8 cellular contexts compared by ENCODE assay signal in the genomic region with DNA sequence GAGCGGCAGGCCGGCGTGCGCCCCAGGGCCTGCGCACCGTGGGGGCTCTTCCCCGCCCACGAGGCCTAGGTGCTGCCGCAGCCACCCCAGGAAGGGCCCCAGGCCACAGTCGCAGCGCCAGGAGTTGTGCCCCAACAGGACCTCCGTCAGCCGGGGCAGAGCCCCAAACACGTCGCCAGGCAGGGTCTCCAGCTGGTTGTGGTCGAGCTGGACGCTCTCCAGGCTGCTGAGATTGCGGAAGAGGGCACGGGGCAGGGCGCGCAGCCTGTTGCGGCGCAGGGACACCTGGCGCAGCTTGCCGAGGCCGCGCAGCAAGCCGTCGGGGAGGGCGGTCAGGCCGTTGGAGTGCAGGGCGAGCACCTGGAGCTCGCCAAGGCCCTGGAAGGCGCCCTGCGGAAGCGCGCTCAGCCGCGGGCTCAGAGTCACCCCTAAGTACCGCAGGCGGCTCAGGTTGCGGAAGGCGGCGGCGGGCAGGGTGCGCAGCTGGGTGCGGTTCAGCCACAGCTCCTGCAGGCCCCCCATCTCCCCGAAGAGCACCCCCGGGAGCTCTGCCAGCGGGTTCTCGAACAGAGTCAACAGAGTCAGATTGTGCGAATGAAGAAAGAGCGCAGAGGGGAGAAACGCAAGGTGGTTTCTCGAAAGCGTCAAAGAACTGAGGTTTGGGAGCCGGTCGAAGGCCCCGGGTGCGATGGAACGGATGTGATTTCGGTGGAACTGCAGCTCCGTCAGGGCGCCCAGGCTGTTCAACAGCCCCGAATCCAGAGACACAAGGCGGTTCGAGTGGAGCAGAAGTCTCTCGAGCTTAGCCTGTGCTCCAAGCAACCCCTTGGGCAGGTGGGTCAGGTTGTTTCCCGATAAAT. TPM values are rescaled to one million over a fixed set of nuclear protein-coding genes. Genes with fewer than 3 reads are reported as not detected.
DNase-seq lines count a peak whose midpoint lies in the region; TF ChIP-seq lines count a peak whose summit lies in the region.

No MANE protein-coding gene starts in this region.

- H3K14ac ChIP-seq in trophoblast cell (ENCODE audit: low read length): no peak overlapping the region

- peak overlapping the region; percentile 23 for H3K4me2 ChIP-seq in trophoblast cell (ENCODE audit: low read length)

- no peak overlapping the region for H3K9ac ChIP-seq in trophoblast cell (ENCODE audit: low read length)

- H3K36me3 Mint-ChIP-seq in T-helper 1 cell treated with Interleukin-12 subunit alpha and Interleukin-12 subunit beta and Interleukin-4 antibody, amounts not matched to agents 30 μg/mL and 1 μg/mL, for 36 hours (ENCODE audit: low read depth): no peaks in the 10 kb centered on the region
- H3K36me3 Mint-ChIP-seq in progenitor cell of endocrine pancreas (ENCODE audit: insufficient read depth): peaks cover 1% of the 10 kb centered on the region

- no peak overlapping the region for H2BK12ac ChIP-seq in trophoblast cell (ENCODE audit: low read length)

- no peak overlapping the region for H3K18ac ChIP-seq in trophoblast cell (ENCODE audit: low read length)

- H3K4ac ChIP-seq in trophoblast cell (ENCODE audit: low read depth, low read length): no peak overlapping the region

- DNase-seq in GM12864 (ENCODE audit: low read depth) (no peak), ecto neural progenitor cell (ENCODE audit: low spot score) (peak; percentile 59), trophoblast cell (no peak), HCEC 1CT (no peak), progenitor cell of endocrine pancreas (ENCODE audit: low spot score, unreplicated experiment) (no peak), NCI-H1436 (lab: John Stamatoyannopoulos, UW) (no peak), dedifferentiated amniotic fluid mesenchymal stem cell (ENCODE audit: extremely low spot score) (no peak)

- H4K12ac ChIP-seq in trophoblast cell (ENCODE audit: low read depth, low read length): no peak overlapping the region

- no peak overlapping the region for H3K27ac ChIP-seq in trophoblast cell (ENCODE audit: low read depth, low read length)

- peaks cover 6% of the 10 kb centered on the region for H3K27me3 ChIP-seq in trophoblast cell (ENCODE audit: insufficient read depth, low read length)

- no peak overlapping the region for H2BK5ac ChIP-seq in trophoblast cell (ENCODE audit: low read depth, low read length, poor library complexity)

- no CpG with 5 or more reads among the region's 69 CpGs for WGBS in trophoblast cell (ENCODE audit: extremely low coverage, insufficient coverage, insufficient read length)

- H3K79me2 ChIP-seq in trophoblast cell (ENCODE audit: control insufficient read depth, insufficient read depth, low read length, poor library complexity): no peaks in the 10 kb centered on the region

- no peak overlapping the region for H2AFZ ChIP-seq in trophoblast cell (ENCODE audit: insufficient read depth, low read length, poor library complexity)

- H3K4me1 ChIP-seq in trophoblast cell (ENCODE audit: control insufficient read depth in 1 of 2, insufficient read depth in 2 of 2, low read length in 2 of 2): no peaks in the 10 kb centered on the region

- H3K4me3 ChIP-seq in GM12864 (ENCODE audit: low read depth, low read length) (peak overlapping the region; percentile 14), trophoblast cell (ENCODE audit: low read depth, low read length) (no peak overlapping the region)

- H3K27ac Mint-ChIP-seq in T-helper 1 cell treated with Interleukin-12 subunit alpha and Interleukin-12 subunit beta and Interleukin-4 antibody, amounts not matched to agents 30 μg/mL and 1 μg/mL, for 36 hours: peak overlapping the region; percentile 86
- H3K27ac Mint-ChIP-seq in progenitor cell of endocrine pancreas: no peak overlapping the region

- H2BK120ac ChIP-seq in trophoblast cell (ENCODE audit: insufficient read depth, low read length, poor library complexity): no peak overlapping the region

- no peak overlapping the region for H4K91ac ChIP-seq in trophoblast cell (ENCODE audit: low read depth, low read length)

- H3K9me3 Mint-ChIP-seq in T-helper 1 cell treated with Interleukin-12 subunit alpha and Interleukin-12 subunit beta and Interleukin-4 antibody, amounts not matched to agents 30 μg/mL and 1 μg/mL, for 36 hours: no peaks in the 10 kb centered on the region
- H3K9me3 Mint-ChIP-seq in progenitor cell of endocrine pancreas (ENCODE audit: low read depth): no peaks in the 10 kb centered on the region

- no peak for TF ChIP-seq CTCF in GM12864 (IDR thresholded peaks at IDR 0.05; ENCODE audit: low read depth, low read length, missing control alignments)
- TF ChIP-seq CTCF in progenitor cell of endocrine pancreas (IDR thresholded peaks at IDR 0.05; ENCODE audit: unreplicated experiment): no peak

- H3K79me1 ChIP-seq in trophoblast cell (ENCODE audit: low read length): no peaks in the 10 kb centered on the region

- H3K4me1 Mint-ChIP-seq in T-helper 1 cell treated with Interleukin-12 subunit alpha and Interleukin-12 subunit beta and Interleukin-4 antibody, amounts not matched to agents 30 μg/mL and 1 μg/mL, for 36 hours (ENCODE audit: low read depth): peaks cover 44% of the 10 kb centered on the region
- peaks cover 6% of the 10 kb centered on the region for H3K4me1 Mint-ChIP-seq in progenitor cell of endocrine pancreas (ENCODE audit: low read depth)

- peaks cover 9% of the 10 kb centered on the region for H3K27me3 Mint-ChIP-seq in T-helper 1 cell treated with Interleukin-12 subunit alpha and Interleukin-12 subunit beta and Interleukin-4 antibody, amounts not matched to agents 30 μg/mL and 1 μg/mL, for 36 hours (ENCODE audit: low read depth)
- no peaks in the 10 kb centered on the region for H3K27me3 Mint-ChIP-seq in progenitor cell of endocrine pancreas

- H2AK5ac ChIP-seq in trophoblast cell (ENCODE audit: low read length): no peak overlapping the region

- no peaks in the 10 kb centered on the region for H3K36me3 ChIP-seq in trophoblast cell (ENCODE audit: control insufficient read depth in 1 of 2, insufficient read depth in 2 of 2, low read length in 2 of 2)

- H3K9me3 ChIP-seq in trophoblast cell (ENCODE audit: insufficient read depth, low read depth, low read length): no peaks in the 10 kb centered on the region

- peak overlapping the region; percentile 80 for H3K4me3 Mint-ChIP-seq in T-helper 1 cell treated with Interleukin-12 subunit alpha and Interleukin-12 subunit beta and Interleukin-4 antibody, amounts not matched to agents 30 μg/mL and 1 μg/mL, for 36 hours
- H3K4me3 Mint-ChIP-seq in progenitor cell of endocrine pancreas (ENCODE audit: low read depth): no peak overlapping the region

- H3K23ac ChIP-seq in trophoblast cell (ENCODE audit: low read length): no peak overlapping the region

- no peak overlapping the region for H4K8ac ChIP-seq in trophoblast cell (ENCODE audit: low read depth, low read length)

RNA-seq across cellular contexts. Expression of gene GP5, which starts 1.9 kb away (rescaled TPM):
- polyA plus RNA-seq in trophoblast cell (2013): 0.01 TPM in 1 of 2 replicates, not detected in the other
- total RNA-seq in progenitor cell of endocrine pancreas: 0.18 and 0.24 TPM in 2 replicates

RNA-seq across cellular contexts. Expression of gene LRRC15, which starts 27.6 kb away (rescaled TPM):
- polyA plus RNA-seq in trophoblast cell (2013): 2.4 and 2.6 TPM in 2 replicates
- not detected in 2 replicates for total RNA-seq in progenitor cell of endocrine pancreas

RNA-seq across cellular contexts. Expression of gene CPN2, which starts 46.0 kb away (rescaled TPM):
- 0.01 TPM in 2 replicates for polyA plus RNA-seq in trophoblast cell (2013)
- not detected in 2 replicates for total RNA-seq in progenitor cell of endocrine pancreas
